In the genomic region with DNA sequence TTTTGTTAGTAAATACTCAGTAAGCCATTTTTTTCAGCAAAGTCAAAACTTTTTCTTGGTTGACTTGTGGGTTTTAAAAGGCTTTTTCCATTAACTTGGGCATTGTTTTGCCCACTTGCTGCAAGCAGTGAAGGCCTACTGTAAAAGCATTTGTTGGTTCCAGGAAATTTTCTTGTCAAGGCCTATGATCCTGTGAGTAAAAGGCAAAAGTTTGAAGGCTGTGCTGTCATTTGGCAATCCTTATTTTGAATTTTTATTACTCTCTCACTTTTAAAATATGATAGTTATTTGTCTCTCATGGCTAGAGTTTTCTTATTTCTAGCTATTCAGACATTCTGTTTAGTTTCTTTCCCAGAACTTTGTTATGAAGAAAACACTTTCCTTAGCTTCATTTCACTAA, we compare ENCODE assay signal across 36 cellular contexts. TPM values are rescaled to one million over a fixed set of nuclear protein-coding genes. Genes with fewer than 3 reads are reported as not detected.
"Had no signal": no experiment of that assay in that cellular context is flagged by ENCODE, and none has a peak within 500 bp of the region (broad histone marks: within the 10 kb centered on the region; RNA-seq: fewer than 3 reads in every experiment).

No MANE protein-coding gene starts in this region.

- H3K27ac Mint-ChIP-seq: activated naive CD4-positive, alpha-beta T cell treated with anti-CD3 and anti-CD28 coated beads, Interleukin-2, amount 10 ng/mL, durations not matched to agents 7 days and 5 days; activated naive CD8-positive, alpha-beta T cell treated with anti-CD3 and anti-CD28 coated beads, Interleukin-2, amount 10 ng/mL, durations not matched to agents 7 days and 5 days; activated T-helper 1 cell treated with anti-CD3 and anti-CD28 coated beads, Interleukin-12 subunit alpha, Interleukin-12 subunit beta, Interleukin-2, Interleukin-4 antibody, amounts not matched to agents 30 ng/mL and 10 ng/mL and 1 ng/mL, durations not matched to agents 14 hours and 24 hours and 36 hours; effector memory CD8-positive, alpha-beta T cell; nephron; progenitor cell of endocrine pancreas; type B pancreatic cell had no signal

- H3K4me1 ChIP-seq: gastrocnemius medialis, left ventricle myocardium inferior, right lobe of liver, uterus had no signal

- H3K36me3 ChIP-seq: brain microvascular endothelial cell, gastrocnemius medialis, left ventricle myocardium inferior, right lobe of liver, uterus had no signal

- H3K9me3 ChIP-seq: gastrocnemius medialis, left ventricle myocardium inferior, right lobe of liver, uterus had no signal

- H3K4me3 ChIP-seq: coronary artery, dorsolateral prefrontal cortex, gastrocnemius medialis, left ventricle myocardium inferior, lung, right lobe of liver, skin epidermis, uterus had no signal

- H3K27me3 Mint-ChIP-seq: activated naive CD4-positive, alpha-beta T cell treated with anti-CD3 and anti-CD28 coated beads, Interleukin-2, amount 10 ng/mL, durations not matched to agents 7 days and 5 days; progenitor cell of endocrine pancreas; type B pancreatic cell had no signal

- H3K9me3 Mint-ChIP-seq: activated naive CD4-positive, alpha-beta T cell treated with anti-CD3 and anti-CD28 coated beads, Interleukin-2, amount 10 ng/mL, durations not matched to agents 7 days and 5 days; activated naive CD8-positive, alpha-beta T cell treated with anti-CD3 and anti-CD28 coated beads, Interleukin-2, amount 10 ng/mL, durations not matched to agents 7 days and 5 days; activated T-helper 1 cell treated with anti-CD3 and anti-CD28 coated beads, Interleukin-12 subunit alpha, Interleukin-12 subunit beta, Interleukin-2, Interleukin-4 antibody, amounts not matched to agents 30 ng/mL and 10 ng/mL and 1 ng/mL, durations not matched to agents 14 hours and 24 hours and 36 hours; effector memory CD8-positive, alpha-beta T cell; nephron; type B pancreatic cell had no signal

- H3K27ac ChIP-seq: brain microvascular endothelial cell, coronary artery, gastrocnemius medialis, left ventricle myocardium inferior, right lobe of liver, uterus had no signal

- DNase-seq: activated CD4-positive, alpha-beta T cell treated with anti-CD3 and anti-CD28 coated beads for 4 hours; activated CD4-positive, alpha-beta T cell treated with anti-CD3 and anti-CD28 coated beads, Interleukin-2, amount 50 U/mL, for 48 hours; activated CD8-positive, alpha-beta memory T cell treated with anti-CD3 and anti-CD28 coated beads for 24 hours; activated effector memory CD4-positive, alpha-beta T cell treated with anti-CD3 and anti-CD28 coated beads, Interleukin-2, amount 50 U/mL, for 16 hours; activated naive CD4-positive, alpha-beta T cell treated with anti-CD3 and anti-CD28 coated beads, Interleukin-2, amount 10 ng/mL, durations not matched to agents 7 days and 5 days; activated naive CD8-positive, alpha-beta T cell treated with anti-CD3 and anti-CD28 coated beads, Interleukin-2, amount 10 ng/mL, durations not matched to agents 7 days and 5 days; amniotic stem cell; brain microvascular endothelial cell; dorsolateral prefrontal cortex; effector memory CD8-positive, alpha-beta T cell; erythroblast; gastrocnemius medialis; glutamatergic neuron; islet precursor cell; left ventricle myocardium inferior; right lobe of liver; stimulated activated CD4-positive, alpha-beta T cell treated with anti-CD3 and anti-CD28 coated beads, Interleukin-12 subunit alpha, Interleukin-12 subunit beta, amount 100 ng/mL, for 4 hours; stimulated activated CD4-positive, alpha-beta T cell treated with anti-CD3 and anti-CD28 coated beads, Interleukin-4, amount 100 ng/mL, for 1 hour; stimulated activated naive CD8-positive, alpha-beta T cell treated with anti-CD3 and anti-CD28 coated beads, Interleukin-15, Interleukin-2, amounts not matched to agents 100 U/mL and 50 U/mL, for 24 hours; substantia nigra; uterus had no signal

- H3K27me3 ChIP-seq: brain microvascular endothelial cell, dorsolateral prefrontal cortex, gastrocnemius medialis, right lobe of liver, uterus had no signal

- H3K4me1 Mint-ChIP-seq: activated naive CD4-positive, alpha-beta T cell treated with anti-CD3 and anti-CD28 coated beads, Interleukin-2, amount 10 ng/mL, durations not matched to agents 7 days and 5 days; activated naive CD8-positive, alpha-beta T cell treated with anti-CD3 and anti-CD28 coated beads, Interleukin-2, amount 10 ng/mL, durations not matched to agents 7 days and 5 days; nephron had no signal

- H3K4me3 Mint-ChIP-seq: activated naive CD4-positive, alpha-beta T cell treated with anti-CD3 and anti-CD28 coated beads, Interleukin-2, amount 10 ng/mL, durations not matched to agents 7 days and 5 days; activated naive CD8-positive, alpha-beta T cell treated with anti-CD3 and anti-CD28 coated beads, Interleukin-2, amount 10 ng/mL, durations not matched to agents 7 days and 5 days; activated T-helper 1 cell treated with anti-CD3 and anti-CD28 coated beads, Interleukin-12 subunit alpha, Interleukin-12 subunit beta, Interleukin-2, Interleukin-4 antibody, amounts not matched to agents 30 ng/mL and 10 ng/mL and 1 ng/mL, durations not matched to agents 14 hours and 24 hours and 36 hours; effector memory CD8-positive, alpha-beta T cell; nephron; type B pancreatic cell had no signal

- H3K36me3 Mint-ChIP-seq: activated naive CD4-positive, alpha-beta T cell treated with anti-CD3 and anti-CD28 coated beads, Interleukin-2, amount 10 ng/mL, durations not matched to agents 7 days and 5 days; activated naive CD8-positive, alpha-beta T cell treated with anti-CD3 and anti-CD28 coated beads, Interleukin-2, amount 10 ng/mL, durations not matched to agents 7 days and 5 days had no signal

RNA-seq across cellular contexts. Expression of a gene that starts 13.0 kb away (rescaled TPM):
- total RNA-seq: activated naive CD8-positive, alpha-beta T cell treated with anti-CD3 and anti-CD28 coated beads, Interleukin-2, amount 10 ng/mL, durations not matched to agents 7 days and 5 days; activated T-helper 1 cell treated with anti-CD3 and anti-CD28 coated beads, Interleukin-12 subunit alpha, Interleukin-12 subunit beta, Interleukin-2, Interleukin-4 antibody, amounts not matched to agents 30 ng/mL and 10 ng/mL and 1 ng/mL, durations not matched to agents 14 hours and 24 hours and 36 hours; astrocyte; osteocyte; progenitor cell of endocrine pancreas; renal cortical epithelial cell; T-helper 1 cell treated with Interleukin-12 subunit alpha and Interleukin-12 subunit beta and Interleukin-4 antibody, amounts not matched to agents 30 ng/mL and 1 ng/mL, for 36 hours had no signal

RNA-seq across cellular contexts. Expression of a gene that starts 42.2 kb away (rescaled TPM):
- total RNA-seq: activated naive CD8-positive, alpha-beta T cell treated with anti-CD3 and anti-CD28 coated beads, Interleukin-2, amount 10 ng/mL, durations not matched to agents 7 days and 5 days; activated T-helper 1 cell treated with anti-CD3 and anti-CD28 coated beads, Interleukin-12 subunit alpha, Interleukin-12 subunit beta, Interleukin-2, Interleukin-4 antibody, amounts not matched to agents 30 ng/mL and 10 ng/mL and 1 ng/mL, durations not matched to agents 14 hours and 24 hours and 36 hours; astrocyte; osteocyte; progenitor cell of endocrine pancreas; renal cortical epithelial cell; T-helper 1 cell treated with Interleukin-12 subunit alpha and Interleukin-12 subunit beta and Interleukin-4 antibody, amounts not matched to agents 30 ng/mL and 1 ng/mL, for 36 hours had no signal

RNA-seq across cellular contexts. Expression of a gene that starts 54.9 kb away (rescaled TPM):
- total RNA-seq: activated naive CD8-positive, alpha-beta T cell treated with anti-CD3 and anti-CD28 coated beads, Interleukin-2, amount 10 ng/mL, durations not matched to agents 7 days and 5 days; cardiac septum; cerebellum; dorsolateral prefrontal cortex; gastrocnemius medialis; left ventricle myocardium inferior; mesenteric fat pad; mucosa of gallbladder; osteocyte; progenitor cell of endocrine pancreas; right lobe of liver had no signal
